1 cellular context compared by ENCODE assay signal in the genomic region with DNA sequence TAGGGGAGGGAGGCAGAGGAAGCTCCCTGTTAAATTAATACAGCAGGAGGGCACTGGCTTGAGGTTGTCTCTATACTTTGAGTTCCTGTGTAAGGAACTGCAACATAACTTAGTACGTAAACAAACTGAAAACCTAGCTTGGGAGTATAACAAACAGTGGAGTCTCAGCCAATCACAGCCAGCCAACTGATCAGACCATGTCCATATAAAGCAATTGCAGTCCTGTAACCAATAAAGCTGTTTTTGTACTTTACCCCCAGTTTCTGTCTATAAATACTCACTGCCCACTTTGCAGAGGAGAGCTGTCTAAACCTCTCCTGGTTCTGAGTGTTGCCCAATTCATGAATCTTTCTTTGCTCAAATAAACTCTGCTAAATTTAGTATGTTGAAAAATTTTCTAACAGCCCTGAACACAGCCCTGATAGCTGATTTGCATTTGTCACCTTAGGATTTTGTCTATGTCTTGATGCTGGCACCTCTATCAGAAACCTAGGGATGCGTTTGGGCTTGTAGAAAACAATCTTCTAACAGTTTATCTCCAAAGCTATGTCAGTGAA.
TF ChIP-seq lines count a peak whose summit lies in the region.

No MANE protein-coding gene starts in this region.

TF ChIP-seq in GM12878, 131 proteins besides CTCF, POLR2A, EP300 and RAD21:
- peak in 1 of 2 experiments; percentile 68; a peak in 1 of 4 replicates for TF ChIP-seq SRF (IDR thresholded peaks at IDR 0.05; ENCODE audit: low read depth in 2 of 2, low read length in 2 of 2)
- no peak for TF ChIP-seq FOXK2 (IDR thresholded peaks at IDR 0.05)
- no peak for TF ChIP-seq KDM1A (IDR thresholded peaks at IDR 0.05; ENCODE audit: borderline replicate concordance)
